In genomic region chr2:173001664-173002604, GRCh38 we compare ENCODE assay signal across 20 cellular contexts.
DNase-seq lines count a peak whose midpoint lies in the region; ATAC-seq and TF ChIP-seq lines count a peak whose summit lies in the region.
"Had no signal": no experiment of that assay in that cellular context is flagged by ENCODE, and none has a peak within 500 bp of the region (broad histone marks: within the 10 kb centered on the region; RNA-seq: fewer than 3 reads in every experiment).

No MANE protein-coding gene starts in this region.

- TF ChIP-seq EP300 in ovary (IDR thresholded peaks at IDR 0.05) = no peak

- H3K4me1 ChIP-seq in Panc1 (ENCODE audit: control insufficient read depth, insufficient read depth, low read length) = peaks cover 15% of the 10 kb centered on the region
- peaks cover 10% of the 10 kb centered on the region for H3K4me1 ChIP-seq in ovary (ENCODE audit: insufficient read depth)
- no peaks in the 10 kb centered on the region for H3K4me1 ChIP-seq in urinary bladder (ENCODE audit: insufficient read depth)

- POLR2A ChIA-PET in Panc1 (lab: Charles Lee) = no interaction called here

- no TSS peak for BruUV-seq in Panc1 (replicated peaks; lab: Mats Ljungman, UMichigan)

- H3K4me3 ChIP-seq in Panc1 (ENCODE audit: low read depth in 2 of 2, low read length in 2 of 2) (no peak overlapping the region), ovary (no peak overlapping the region), urinary bladder (ENCODE audit: low read depth, low read length) (no peak overlapping the region)
- H3K4me3 ChIP-seq: HAP-1 had no signal

- no peak for ATAC-seq in Panc1
- ATAC-seq in GM21529 (IDR thresholded peaks at IDR 0.05; ENCODE audit: unreplicated experiment) = no peak

- no peak for TF ChIP-seq POLR2A in ovary (IDR thresholded peaks at IDR 0.05)

- H3K36me3 ChIP-seq in Panc1 (ENCODE audit: control insufficient read depth, insufficient read depth, low read length) = no peaks in the 10 kb centered on the region
- H3K36me3 ChIP-seq in ovary = no peaks in the 10 kb centered on the region
- H3K36me3 ChIP-seq in urinary bladder (ENCODE audit: insufficient read depth) = no peaks in the 10 kb centered on the region
- H3K36me3 ChIP-seq: HAP-1 had no signal

- in situ Hi-C loops in Panc1 (cut with HindIII; ENCODE audit: low pct_unique_long_range_greater_than_20kb, low sequenced_read_pairs) = no loop called here

- no peak for TF ChIP-seq CTCF in Panc1 (IDR thresholded peaks at IDR 0.05)
- no peak for TF ChIP-seq CTCF in ovary (IDR thresholded peaks at IDR 0.05)

- intact Hi-C loops in Panc1 (cut with micrococcal nuclease; ENCODE audit: unreplicated experiment) = no loop called here
- intact Hi-C loops in ovary (cut with DNase I) = no loop called here

- WGBS in ovary, 3 donors = 15 to 27% (median 21%) methylated on average over 7 of the region's 7 CpGs
- 58% methylated on average over 7 of the region's 7 CpGs for WGBS in urinary bladder

- no peaks in the 10 kb centered on the region for H3K27me3 ChIP-seq in Panc1 (ENCODE audit: control insufficient read depth, insufficient read depth, low read length)
- no peaks in the 10 kb centered on the region for H3K27me3 ChIP-seq in ovary

- DNase-seq in DMS53 (lab: John Stamatoyannopoulos, UW) = peak; percentile 52
- DNase-seq in DMS53 treated with DMSO at 0.1 percent for 48 hours (lab: John Stamatoyannopoulos, UW; ENCODE audit: unreplicated experiment) = no peak
- DNase-seq in Panc1 (ENCODE audit: low read depth, low spot score) = no peak
- DNase-seq in ovary = peak in 4 of 5 donors; percentile 51 to 73 (median 54)
- DNase-seq in glomerular visceral epithelial cell (ENCODE audit: extremely low spot score) = no peak
- no peak for DNase-seq in caudate nucleus (lab: John Stamatoyannopoulos, UW)
- DNase-seq: DND-41, Kasumi-1, MM.1S, NCI-H1092, NCI-H146, NCI-H2029 treated with DMSO at 0.1 percent for 48 hours, NCI-H2171, NCI-H446, NCI-H526 treated with DMSO at 0.1 percent for 48 hours, Right ventricle myocardium superior had no signal

- no peaks in the 10 kb centered on the region for H3K9me3 ChIP-seq in Panc1 (ENCODE audit: control insufficient read depth, insufficient read depth, low read depth, low read length)
- H3K9me3 ChIP-seq in ovary = no peaks in the 10 kb centered on the region
- H3K9me3 ChIP-seq: HAP-1 had no signal

- 0 out of 2 replicates have a peak overlapping the region, but pooled peaks have one; percentile 9 for H3K27ac ChIP-seq in Panc1 (ENCODE audit: low read length)
- peak overlapping the region; percentile 41 to 80 for H3K27ac ChIP-seq in ovary
- H3K27ac ChIP-seq in urinary bladder (ENCODE audit: low read depth) = peak overlapping the region; percentile 59
- H3K27ac ChIP-seq in caudate nucleus (ENCODE audit: low read depth, low read length) = no peak overlapping the region
- H3K27ac ChIP-seq: 22Rv1 had no signal

- CTCF ChIA-PET in Panc1 (lab: Charles Lee) = interaction anchor here (0.7 kb wide), 1 partner anchor 24 kb away, joined by 8 read pairs; no protein-coding TSS in a partner anchor

Comparison
In these comparisons a context has a peak if more than half of its experiments do, and no peak if none do; other contexts are left out.
1. DNase-seq: peak in DMS53 (single experiment) and ovary (4 of 5); none in DMS53 treated with DMSO at 0.1 percent for 48 hours (single experiment), Panc1 (single experiment), glomerular visceral epithelial cell (single experiment) and caudate nucleus (0 of 61).